ENCODE assay signal across 27 cellular contexts in genomic region chr15:77311020-77311419, GRCh38.
"Had no signal": no experiment of that assay in that cellular context is flagged by ENCODE, and none has a peak within 500 bp of the region (broad histone marks: within the 10 kb centered on the region; RNA-seq: fewer than 3 reads in every experiment).

No MANE protein-coding gene starts in this region.

- H3K36me3 ChIP-seq: esophagus squamous epithelium, heart right ventricle, lower lobe of right lung, prostate gland, spleen, tibial artery had no signal

- H3K27me3 Mint-ChIP-seq: effector memory CD8-positive, alpha-beta T cell; naive thymus-derived CD8-positive, alpha-beta T cell; stimulated activated memory B cell treated with anti-CD40 and anti-IgM and Interleukin-4, amounts not matched to agents 10 μg/mL and 1 μg/mL and 100 μg/mL, for 72 hours; type B pancreatic cell had no signal

- H3K27ac Mint-ChIP-seq: nephron progenitor cell; stimulated activated memory B cell treated with anti-CD40 and anti-IgM and Interleukin-4, amounts not matched to agents 10 μg/mL and 1 μg/mL and 100 μg/mL, for 72 hours; type B pancreatic cell had no signal

- FAIRE-seq: endometrium had no signal

- DNase-seq: cortex of kidney; effector memory CD8-positive, alpha-beta T cell; erythroblast; esophagus squamous epithelium; foreskin melanocyte; glutamatergic neuron; heart right ventricle; hypothalamus; immature natural killer cell; islet precursor cell; left ventricle myocardium superior; lower lobe of right lung; naive thymus-derived CD8-positive, alpha-beta T cell; nephron progenitor cell; nucleus accumbens; right cardiac atrium; spleen; stimulated activated CD4-positive, alpha-beta T cell treated with anti-CD3 and anti-CD28 coated beads, Interleukin-4, amount 100 ng/mL, for 4 hours; stimulated activated naive CD8-positive, alpha-beta T cell treated with anti-CD3 and anti-CD28 coated beads, Interleukin-15, Interleukin-2, amounts not matched to agents 100 U/mL and 50 U/mL, for 24 hours; substantia nigra; testis; tibial artery had no signal

- ATAC-seq: effector memory CD8-positive, alpha-beta T cell; heart right ventricle; left ventricle myocardium superior; lower lobe of right lung; naive thymus-derived CD8-positive, alpha-beta T cell; right cardiac atrium; stimulated activated memory B cell treated with anti-CD40 and anti-IgM and Interleukin-4, amounts not matched to agents 10 μg/mL and 1 μg/mL and 100 μg/mL, for 72 hours; stimulated activated naive CD8-positive, alpha-beta T cell treated with anti-CD3 and anti-CD28 coated beads, Interleukin-15, Interleukin-2, amounts not matched to agents 100 U/mL and 50 U/mL, for 24 hours had no signal

- H3K4me1 ChIP-seq: prostate gland had no signal

- H3K9me3 ChIP-seq: esophagus squamous epithelium, heart right ventricle, lower lobe of right lung, prostate gland, spleen, testis, tibial artery had no signal

- H3K4me3 ChIP-seq: esophagus squamous epithelium, heart right ventricle, lower lobe of right lung, prostate gland, skin epidermis, spleen, testis, tibial artery had no signal

- H3K27me3 ChIP-seq: esophagus squamous epithelium, heart right ventricle, spleen, testis, tibial artery had no signal

- H3K4me3 Mint-ChIP-seq: effector memory CD8-positive, alpha-beta T cell; immature natural killer cell; naive thymus-derived CD8-positive, alpha-beta T cell; nephron progenitor cell; stimulated activated memory B cell treated with anti-CD40 and anti-IgM and Interleukin-4, amounts not matched to agents 10 μg/mL and 1 μg/mL and 100 μg/mL, for 72 hours; type B pancreatic cell had no signal

- H3K27ac ChIP-seq: esophagus squamous epithelium, heart right ventricle, lower lobe of right lung, prostate gland, skin epidermis, spleen, testis, tibial artery had no signal

- H3K9me3 Mint-ChIP-seq: effector memory CD8-positive, alpha-beta T cell; immature natural killer cell; naive thymus-derived CD8-positive, alpha-beta T cell; nephron progenitor cell; stimulated activated memory B cell treated with anti-CD40 and anti-IgM and Interleukin-4, amounts not matched to agents 10 μg/mL and 1 μg/mL and 100 μg/mL, for 72 hours; type B pancreatic cell had no signal

- H3K36me3 Mint-ChIP-seq: immature natural killer cell; naive thymus-derived CD8-positive, alpha-beta T cell; type B pancreatic cell had no signal
